8 cellular contexts compared by ENCODE assay signal in genomic region chr19:29671393-29672076, GRCh38. TPM values are rescaled to one million over a fixed set of nuclear protein-coding genes. Genes with fewer than 3 reads are reported as not detected.
A peak's percentile ranks its signal among the peaks of the same experiment; 100 is the strongest.
DNase-seq lines count a peak whose midpoint lies in the region; ATAC-seq and TF ChIP-seq lines count a peak whose summit lies in the region.

No MANE protein-coding gene starts in this region.

- TF ChIP-seq CTCF in HL-60 (IDR thresholded peaks at IDR 0.05; ENCODE audit: insufficient read depth, low read length) = no peak
- TF ChIP-seq CTCF in osteoblast (IDR thresholded peaks at IDR 0.05; ENCODE audit: extremely low read depth, low read depth, low read length) = no peak
- peak in 2 of 5 experiments; percentile 35 to 37 for TF ChIP-seq CTCF in tibial nerve (IDR thresholded peaks at IDR 0.05)
- TF ChIP-seq CTCF in Caco-2 (IDR thresholded peaks at IDR 0.05; ENCODE audit: insufficient read depth in 1 of 2, low read depth in 1 of 2, low read length in 1 of 2, severe bottlenecking in 1 of 2, unreplicated experiment in 1 of 2) = no peak

- H3K4me1 Mint-ChIP-seq in activated CD4-positive, alpha-beta T cell treated with anti-CD3 and anti-CD28 coated beads, Interleukin-2, amount 10 ng/mL, durations not matched to agents 24 days and 14 days = peaks cover 68% of the 10 kb centered on the region
- peaks cover 8% of the 10 kb centered on the region for H3K4me1 Mint-ChIP-seq in Caco-2 (ENCODE audit: low read depth, unreplicated experiment)

- H3K27me3 ChIP-seq in HL-60 (ENCODE audit: insufficient read depth, poor library complexity, severe bottlenecking) (no peaks in the 10 kb centered on the region), osteoblast (ENCODE audit: insufficient read depth, low read length) (no peaks in the 10 kb centered on the region), tibial nerve (no peaks in the 10 kb centered on the region), Caco-2 (replicated peaks; ENCODE audit: control insufficient read depth, insufficient read depth, low read length) (no peaks in the 10 kb centered on the region)

- H4K20me1 ChIP-seq in osteoblast (ENCODE audit: insufficient read depth, low read length) = peaks cover 38% of the 10 kb centered on the region

- H3K4me2 ChIP-seq in osteoblast (ENCODE audit: insufficient read depth, low read length) = no peak overlapping the region

- H2AFZ ChIP-seq in osteoblast (ENCODE audit: low read length) = no peak overlapping the region

- no peak for TF ChIP-seq POLR2A in tibial nerve (IDR thresholded peaks at IDR 0.05)

- WGBS in tibial nerve, 2 donors = 60 to 69% methylated on average over 12 of the region's 12 CpGs

- peak; percentile 21 for DNase-seq in ELR (ENCODE audit: low read depth)
- DNase-seq in HL-60 (ENCODE audit: low read depth in 1 of 2, low spot score in 1 of 2) = peak; percentile 18 to 52
- DNase-seq in activated CD4-positive, alpha-beta T cell treated with anti-CD3 and anti-CD28 coated beads, Interleukin-2, amount 10 ng/mL, durations not matched to agents 24 days and 14 days = peak; percentile 92
- peak; percentile 77 for DNase-seq in effector CD4-positive, alpha-beta T cell
- DNase-seq in osteoblast (ENCODE audit: insufficient read length, low spot score, missing footprints) = peak; percentile 83
- no peak for DNase-seq in tibial nerve (ENCODE audit: low spot score in 2 of 2)
- DNase-seq in Caco-2 = no peak

- peak overlapping the region; percentile 95 for H3K4me3 Mint-ChIP-seq in activated CD4-positive, alpha-beta T cell treated with anti-CD3 and anti-CD28 coated beads, Interleukin-2, amount 10 ng/mL, durations not matched to agents 24 days and 14 days
- no peak overlapping the region for H3K4me3 Mint-ChIP-seq in Caco-2 (ENCODE audit: unreplicated experiment)

- H3K36me3 Mint-ChIP-seq in activated CD4-positive, alpha-beta T cell treated with anti-CD3 and anti-CD28 coated beads, Interleukin-2, amount 10 ng/mL, durations not matched to agents 24 days and 14 days (ENCODE audit: low read depth) = peaks cover 57% of the 10 kb centered on the region
- no peaks in the 10 kb centered on the region for H3K36me3 Mint-ChIP-seq in Caco-2 (ENCODE audit: insufficient read depth, unreplicated experiment)

- peak in 1 of 2 donors; percentile 29 for TF ChIP-seq EP300 in tibial nerve (IDR thresholded peaks at IDR 0.05)

- H3K27ac ChIP-seq in HL-60 (replicated peaks) = no peak overlapping the region
- peak overlapping the region; percentile 14 for H3K27ac ChIP-seq in osteoblast (ENCODE audit: low read depth, low read length)
- H3K27ac ChIP-seq in tibial nerve = peak overlapping the region in 3 of 4 donors; percentile 44 to 88 (median 64)

- peaks cover 17% of the 10 kb centered on the region for H3K36me3 ChIP-seq in osteoblast (ENCODE audit: insufficient read depth, low read length)
- peaks cover 0 to 32% (median 12%) of the 10 kb centered on the region in 3 donors for H3K36me3 ChIP-seq in tibial nerve
- no peaks in the 10 kb centered on the region; the same call in 1 of the 2 replicates for H3K36me3 ChIP-seq in Caco-2 (ENCODE audit: control insufficient read depth, insufficient read depth, low read length)

- CTCF ChIA-PET in Caco-2 (lab: Charles Lee) = interaction anchor here (0.9 kb wide), 1 partner anchor 10 kb away, joined by 3 read pairs; no protein-coding TSS in a partner anchor

- H3K4me1 ChIP-seq in osteoblast (ENCODE audit: insufficient read depth, low read length) = peaks cover 17% of the 10 kb centered on the region
- peaks cover 0 to 91% (median 60%) of the 10 kb centered on the region in 4 donors for H3K4me1 ChIP-seq in tibial nerve
- no peaks in the 10 kb centered on the region; the same call in 1 of the 2 replicates for H3K4me1 ChIP-seq in Caco-2

- H3K27me3 Mint-ChIP-seq in activated CD4-positive, alpha-beta T cell treated with anti-CD3 and anti-CD28 coated beads, Interleukin-2, amount 10 ng/mL, durations not matched to agents 24 days and 14 days = no peaks in the 10 kb centered on the region
- no peaks in the 10 kb centered on the region for H3K27me3 Mint-ChIP-seq in Caco-2 (ENCODE audit: insufficient read depth, unreplicated experiment)

- intact Hi-C loops in activated CD4-positive, alpha-beta T cell treated with anti-CD3 and anti-CD28 coated beads, Interleukin-2, amount 10 ng/mL, durations not matched to agents 24 days and 14 days (cut with micrococcal nuclease) = no loop called here
- intact Hi-C loops in Caco-2 (cut with micrococcal nuclease; ENCODE audit: unreplicated experiment) = no loop called here

- H3K4me3 ChIP-seq in HL-60 (replicated peaks; ENCODE audit: insufficient read depth, low read length) (no peak overlapping the region), osteoblast (ENCODE audit: insufficient read depth, low read length) (no peak overlapping the region), tibial nerve (no peak overlapping the region), Caco-2 (ENCODE audit: low read depth, low read length) (no peak overlapping the region)

- POLR2A ChIA-PET in Caco-2 (lab: Charles Lee) = no interaction called here

- peak; percentile 81 for ATAC-seq in GM21367 (IDR thresholded peaks at IDR 0.05; ENCODE audit: unreplicated experiment)

- H3K79me2 ChIP-seq in osteoblast (ENCODE audit: insufficient read depth, low read length) = peaks cover 91% of the 10 kb centered on the region

- H3K27ac Mint-ChIP-seq in activated CD4-positive, alpha-beta T cell treated with anti-CD3 and anti-CD28 coated beads, Interleukin-2, amount 10 ng/mL, durations not matched to agents 24 days and 14 days = peak overlapping the region; percentile 95
- H3K27ac Mint-ChIP-seq in Caco-2 (ENCODE audit: unreplicated experiment) = no peak overlapping the region

- H3K9me3 ChIP-seq in osteoblast (ENCODE audit: low read depth, low read length) = no peaks in the 10 kb centered on the region
- no peaks in the 10 kb centered on the region for H3K9me3 ChIP-seq in tibial nerve
- H3K9me3 ChIP-seq in Caco-2 = no peaks in the 10 kb centered on the region

- no TSS peak for BruUV-seq in Caco-2 (replicated peaks; lab: Mats Ljungman, UMichigan)

- no peaks in the 10 kb centered on the region for H3K9me3 Mint-ChIP-seq in activated CD4-positive, alpha-beta T cell treated with anti-CD3 and anti-CD28 coated beads, Interleukin-2, amount 10 ng/mL, durations not matched to agents 24 days and 14 days
- H3K9me3 Mint-ChIP-seq in Caco-2 (ENCODE audit: unreplicated experiment) = no peaks in the 10 kb centered on the region

RNA-seq across cellular contexts. Expression of gene PLEKHF1, which starts 6.3 kb away (rescaled TPM):
- 24.0 and 26.7 TPM in 2 replicates for total RNA-seq in activated CD4-positive, alpha-beta T cell treated with anti-CD3 and anti-CD28 coated beads, Interleukin-2, amount 10 ng/mL, durations not matched to agents 24 days and 14 days
- 86.9 and 106 TPM in 2 replicates for total RNA-seq in osteoblast
- 100 to 1,000 TPM in 2 of 4 donors, 10 to 100 TPM in 2; 52.2 to 119 (median 89.0) TPM for total RNA-seq in tibial nerve
- total RNA-seq in Caco-2 (2022) = 3.6 and 5.0 TPM in 2 replicates

RNA-seq across cellular contexts. Expression of gene C19orf12, which starts 43.5 kb away (rescaled TPM):
- 41.4 and 41.6 TPM in 2 replicates for total RNA-seq in activated CD4-positive, alpha-beta T cell treated with anti-CD3 and anti-CD28 coated beads, Interleukin-2, amount 10 ng/mL, durations not matched to agents 24 days and 14 days
- total RNA-seq in osteoblast (48.5 and 52.7 TPM in 2 replicates), tibial nerve (10 to 100 TPM; 52.5 to 71.6 (median 56.7) TPM), Caco-2 (2022) (20.8 and 23.6 TPM in 2 replicates)

Comparison
In these comparisons a context has a peak if more than half of its experiments do, and no peak if none do; other contexts are left out.
1. DNase-seq: peak in ELR (single experiment), HL-60 (2 of 2), activated CD4-positive, alpha-beta T cell treated with anti-CD3 and anti-CD28 coated beads, Interleukin-2, amount 10 ng/mL, durations not matched to agents 24 days and 14 days (single experiment), effector CD4-positive, alpha-beta T cell (single experiment) and osteoblast (single experiment); none in tibial nerve (0 of 2) and Caco-2 (0 of 2).